In the genomic region with DNA sequence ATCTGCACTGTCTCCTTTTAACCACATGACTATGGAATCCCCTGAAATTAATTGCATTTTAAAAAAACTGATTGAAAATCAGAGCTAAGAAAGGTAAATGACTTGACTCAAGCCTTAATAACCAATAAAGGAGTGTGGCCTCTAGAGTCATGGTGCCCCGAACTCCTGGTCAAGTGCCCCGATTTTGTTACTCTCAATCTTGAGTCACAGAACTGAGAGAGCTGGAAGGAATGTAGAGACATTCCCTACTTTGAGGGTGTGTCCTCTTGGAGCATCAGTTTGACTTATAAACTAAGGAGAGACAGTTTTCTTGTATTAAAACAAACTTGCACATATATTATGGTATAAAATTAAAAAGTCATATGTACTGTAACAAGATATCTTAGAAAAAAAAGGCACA, we compare ENCODE assay signal across 10 cellular contexts. TPM values are rescaled to one million over a fixed set of nuclear protein-coding genes. Genes with fewer than 3 reads are reported as not detected.
DNase-seq lines count a peak whose midpoint lies in the region; ATAC-seq and TF ChIP-seq lines count a peak whose summit lies in the region.
"Had no signal": no experiment of that assay in that cellular context is flagged by ENCODE, and none has a peak within 500 bp of the region (broad histone marks: within the 10 kb centered on the region; RNA-seq: fewer than 3 reads in every experiment).

No MANE protein-coding gene starts in this region.

- ATAC-seq in T-helper 17 cell = no peak
- ATAC-seq in left ventricle myocardium superior = no peak

- peak overlapping the region; percentile 100 for H3K4me3 ChIP-seq in A673 (ENCODE audit: low read depth, low read length, poor library complexity, severe bottlenecking)
- peak overlapping the region; percentile 84 for H3K4me3 ChIP-seq in GM12865 (ENCODE audit: low read depth, low read length)
- H3K4me3 ChIP-seq in prostate gland = no peak overlapping the region
- no peak overlapping the region for H3K4me3 ChIP-seq in thyroid gland (replicated peaks in 1 of 3)

- H3K36me3 ChIP-seq in A673 (ENCODE audit: insufficient read depth, low read length, poor library complexity, severe bottlenecking) (peaks cover 2% of the 10 kb centered on the region), prostate gland (no peaks in the 10 kb centered on the region), thyroid gland (no peaks in the 10 kb centered on the region)

- TF ChIP-seq POLR2A in prostate gland (IDR thresholded peaks at IDR 0.05) (no peak), thyroid gland (IDR thresholded peaks at IDR 0.05) (no peak)

- H3K9me3 Mint-ChIP-seq in glutamatergic neuron (ENCODE audit: unreplicated experiment) = peaks cover 3% of the 10 kb centered on the region

- no TSS peak for BruUV-seq in A673 (replicated peaks; lab: Mats Ljungman, UMichigan)

- DNase-seq in A673 (ENCODE audit: low spot score) = peak; percentile 11
- DNase-seq in GM12865 (ENCODE audit: low read depth) = no peak
- no peak for DNase-seq in T-helper 17 cell
- DNase-seq in glutamatergic neuron = no peak
- no peak for DNase-seq in prostate gland (ENCODE audit: low spot score)
- DNase-seq in RPMI8226 = no peak
- DNase-seq in thyroid gland = no peak
- no peak for DNase-seq in left ventricle myocardium superior
- DNase-seq: activated CD8-positive, alpha-beta memory T cell treated with anti-CD3 and anti-CD28 coated beads, Interleukin-2, amount 50 U/mL, for 4 hours; stimulated activated CD4-positive, alpha-beta T cell treated with anti-CD3 and anti-CD28 coated beads, Interleukin-1b, Interleukin-23, amount 100 ng/mL, for 48 hours had no signal

- H3K4me1 Mint-ChIP-seq in T-helper 17 cell (peaks cover 40% of the 10 kb centered on the region), glutamatergic neuron (ENCODE audit: low read depth, unreplicated experiment) (peaks cover 14% of the 10 kb centered on the region)

- no peaks in the 10 kb centered on the region for H3K9me3 ChIP-seq in A673 (ENCODE audit: low read depth, low read length, poor library complexity, severe bottlenecking)
- no peaks in the 10 kb centered on the region for H3K9me3 ChIP-seq in T-helper 17 cell (ENCODE audit: control insufficient read depth, low read length, poor library complexity, severe bottlenecking)
- no peaks in the 10 kb centered on the region for H3K9me3 ChIP-seq in prostate gland
- no peaks in the 10 kb centered on the region for H3K9me3 ChIP-seq in thyroid gland

- no peaks in the 10 kb centered on the region for H3K27me3 ChIP-seq in A673 (replicated peaks; ENCODE audit: insufficient read depth, low read depth, low read length, poor library complexity)
- no peaks in the 10 kb centered on the region for H3K27me3 ChIP-seq in prostate gland (replicated peaks; ENCODE audit: insufficient read depth)
- H3K27me3 ChIP-seq in thyroid gland = no peaks in the 10 kb centered on the region

- H3K4me1 ChIP-seq in A673 (ENCODE audit: insufficient read depth, low read length, poor library complexity, severe bottlenecking) (peaks cover 27% of the 10 kb centered on the region), prostate gland (replicated peaks) (peaks cover 8% of the 10 kb centered on the region), thyroid gland (peaks cover 31 to 44% of the 10 kb centered on the region in 2 donors)

- H3K27ac Mint-ChIP-seq in T-helper 17 cell (peak overlapping the region; percentile 72), glutamatergic neuron (ENCODE audit: unreplicated experiment) (no peak overlapping the region)

- H3K4me3 Mint-ChIP-seq in T-helper 17 cell (peak overlapping the region; percentile 45), glutamatergic neuron (ENCODE audit: unreplicated experiment) (peak overlapping the region; percentile 21)

- H3K27me3 Mint-ChIP-seq in T-helper 17 cell = no peaks in the 10 kb centered on the region
- H3K27me3 Mint-ChIP-seq in glutamatergic neuron (ENCODE audit: unreplicated experiment) = peaks cover 6% of the 10 kb centered on the region

- WGBS in prostate gland = 32% methylated on average over 2 of the region's 2 CpGs
- WGBS in thyroid gland, 2 donors = 39 to 61% methylated on average over 2 of the region's 2 CpGs

- H3K27ac ChIP-seq in A673 (ENCODE audit: low read depth, low read length, poor library complexity, severe bottlenecking) (no peak overlapping the region), prostate gland (no peak overlapping the region), thyroid gland (no peak overlapping the region)

- intact Hi-C loops in A673 (cut with micrococcal nuclease; ENCODE audit: unreplicated experiment) = loop anchor here (10.0 kb wide), 1 partner anchor 332 kb away; no protein-coding TSS in a partner anchor
- intact Hi-C loops in prostate gland (cut with DNase I) = loop anchor here (10.0 kb wide), 1 partner anchor 332 kb away; no protein-coding TSS in a partner anchor
- intact Hi-C loops in thyroid gland (cut with DNase I) = no loop called here
- intact Hi-C loops in left ventricle myocardium superior (cut with micrococcal nuclease) = no loop called here

- H3K36me3 Mint-ChIP-seq in T-helper 17 cell (ENCODE audit: low read depth) = no peaks in the 10 kb centered on the region
- H3K36me3 Mint-ChIP-seq in glutamatergic neuron (ENCODE audit: unreplicated experiment) = no peaks in the 10 kb centered on the region

- POLR2A ChIA-PET in A673 (lab: Charles Lee; ENCODE audit: low non-redundant PET) = no interaction called here

- CTCF ChIA-PET in A673 (lab: Charles Lee) = no interaction called here

- TF ChIP-seq CTCF in A673 (conservative IDR thresholded peaks at IDR 0.05; ENCODE audit: low read depth, low read length) (no peak), GM12865 (IDR thresholded peaks at IDR 0.05; ENCODE audit: insufficient read depth, low read depth, low read length, missing control alignments) (no peak), glutamatergic neuron (IDR thresholded peaks at IDR 0.05; ENCODE audit: partially characterized antibody, unreplicated experiment) (no peak), prostate gland (IDR thresholded peaks at IDR 0.05) (no peak), thyroid gland (IDR thresholded peaks at IDR 0.05) (no peak)

RNA-seq across cellular contexts. Expression of a gene that starts 2.4 kb away (rescaled TPM):
- total RNA-seq in A673 (2021) (121 and 145 TPM in 2 replicates), T-helper 17 cell (10 to 100 TPM; 66.6 to 84.3 TPM), glutamatergic neuron (ENCODE audit: unreplicated experiment) (32.5 TPM), prostate gland (10 to 100 TPM; 30.6 to 36.9 TPM), thyroid gland (10 to 100 TPM; 25.3 to 43.7 (median 30.4) TPM), left ventricle myocardium superior (18.0 TPM)

RNA-seq across cellular contexts. Expression of a gene that starts 26.8 kb away (rescaled TPM):
- total RNA-seq in A673 (2021) (18.3 and 21.3 TPM in 2 replicates), T-helper 17 cell (10 to 100 TPM; 16.2 to 17.7 TPM), glutamatergic neuron (ENCODE audit: unreplicated experiment) (17.5 TPM), prostate gland (10 to 100 TPM; 19.6 to 26.4 TPM), thyroid gland (10 to 100 TPM; 10.9 to 21.4 (median 17.1) TPM), left ventricle myocardium superior (24.7 TPM)

Comparison
In these comparisons a context has a peak if more than half of its experiments do, and no peak if none do; other contexts are left out.
1. H3K4me3 ChIP-seq: peak in A673 (single experiment) and GM12865 (single experiment); none in prostate gland (0 of 2) and thyroid gland (0 of 3).
2. intact Hi-C loops: an anchor here in A673 (10.0 kb wide) and prostate gland (10.0 kb wide); none called in thyroid gland and left ventricle myocardium superior.